In the genomic region with DNA sequence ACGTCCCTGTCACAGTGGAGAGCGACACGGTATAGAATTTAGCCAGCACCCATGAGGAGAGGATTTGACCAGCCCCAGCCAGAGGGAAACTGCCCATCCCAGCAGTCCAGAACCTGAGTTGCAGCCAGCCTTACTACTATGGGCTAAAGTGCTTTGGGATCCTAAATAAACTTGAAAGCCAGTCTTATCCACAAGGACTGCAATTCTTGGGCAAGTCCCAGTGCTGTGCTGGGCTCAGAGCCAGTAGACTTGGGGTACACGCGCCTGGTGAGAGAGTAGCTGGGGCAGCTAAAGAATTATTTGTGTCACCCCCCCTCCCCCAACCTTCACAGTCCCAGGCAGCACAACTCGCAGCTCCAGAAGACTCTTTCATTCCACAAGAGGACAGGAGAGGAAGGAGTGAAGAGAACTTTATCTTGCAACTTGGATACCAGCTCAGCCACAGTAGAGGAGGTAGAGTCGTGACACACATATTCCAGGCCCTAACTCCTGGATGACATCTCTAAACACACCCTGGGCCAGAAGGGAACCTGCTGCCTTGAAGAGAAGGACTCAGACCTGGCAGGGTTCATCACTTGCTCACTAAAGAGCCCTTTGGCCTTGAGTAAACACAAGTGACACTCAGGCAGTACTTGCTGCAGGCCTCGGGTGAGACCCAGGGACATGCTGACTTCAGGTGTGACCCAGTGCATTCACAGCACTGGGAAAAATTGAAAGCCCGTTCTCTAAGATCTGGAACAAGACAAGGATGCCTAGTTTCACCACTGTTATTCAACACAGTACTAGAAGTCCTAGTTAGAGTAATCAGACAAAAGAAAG, we compare ENCODE assay signal across 1 cellular context.
TF ChIP-seq lines count a peak whose summit lies in the region.

No MANE protein-coding gene starts in this region.

TF ChIP-seq in WTC11, 78 proteins besides CTCF, POLR2A, EP300 and RAD21 (continued from another document):
- TF ChIP-seq, protein P1, sequence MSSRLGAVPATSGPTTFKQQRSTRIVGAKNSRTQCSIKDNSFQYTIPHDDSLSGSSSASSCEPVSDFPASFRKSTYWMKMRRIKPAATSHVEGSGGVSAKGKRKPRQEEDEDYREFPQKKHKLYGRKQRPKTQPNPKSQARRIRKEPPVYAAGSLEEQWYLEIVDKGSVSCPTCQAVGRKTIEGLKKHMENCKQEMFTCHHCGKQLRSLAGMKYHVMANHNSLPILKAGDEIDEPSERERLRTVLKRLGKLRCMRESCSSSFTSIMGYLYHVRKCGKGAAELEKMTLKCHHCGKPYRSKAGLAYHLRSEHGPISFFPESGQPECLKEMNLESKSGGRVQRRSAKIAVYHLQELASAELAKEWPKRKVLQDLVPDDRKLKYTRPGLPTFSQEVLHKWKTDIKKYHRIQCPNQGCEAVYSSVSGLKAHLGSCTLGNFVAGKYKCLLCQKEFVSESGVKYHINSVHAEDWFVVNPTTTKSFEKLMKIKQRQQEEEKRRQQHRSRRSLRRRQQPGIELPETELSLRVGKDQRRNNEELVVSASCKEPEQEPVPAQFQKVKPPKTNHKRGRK (CRISPR knock-in tag; IDR thresholded peaks at IDR 0.05; ENCODE audit: borderline replicate concordance), result no peak
- TF ChIP-seq NR3C1 (CRISPR knock-in tag; conservative IDR thresholded peaks at IDR 0.05; ENCODE audit: low read depth) (no peak), CREM (CRISPR knock-in tag; IDR thresholded peaks at IDR 0.05) (no peak), ZNF263 (CRISPR knock-in tag; IDR thresholded peaks at IDR 0.05; ENCODE audit: low read depth) (no peak), TEAD1 (CRISPR knock-in tag; IDR thresholded peaks at IDR 0.05) (no peak)
- TF ChIP-seq, protein P2, sequence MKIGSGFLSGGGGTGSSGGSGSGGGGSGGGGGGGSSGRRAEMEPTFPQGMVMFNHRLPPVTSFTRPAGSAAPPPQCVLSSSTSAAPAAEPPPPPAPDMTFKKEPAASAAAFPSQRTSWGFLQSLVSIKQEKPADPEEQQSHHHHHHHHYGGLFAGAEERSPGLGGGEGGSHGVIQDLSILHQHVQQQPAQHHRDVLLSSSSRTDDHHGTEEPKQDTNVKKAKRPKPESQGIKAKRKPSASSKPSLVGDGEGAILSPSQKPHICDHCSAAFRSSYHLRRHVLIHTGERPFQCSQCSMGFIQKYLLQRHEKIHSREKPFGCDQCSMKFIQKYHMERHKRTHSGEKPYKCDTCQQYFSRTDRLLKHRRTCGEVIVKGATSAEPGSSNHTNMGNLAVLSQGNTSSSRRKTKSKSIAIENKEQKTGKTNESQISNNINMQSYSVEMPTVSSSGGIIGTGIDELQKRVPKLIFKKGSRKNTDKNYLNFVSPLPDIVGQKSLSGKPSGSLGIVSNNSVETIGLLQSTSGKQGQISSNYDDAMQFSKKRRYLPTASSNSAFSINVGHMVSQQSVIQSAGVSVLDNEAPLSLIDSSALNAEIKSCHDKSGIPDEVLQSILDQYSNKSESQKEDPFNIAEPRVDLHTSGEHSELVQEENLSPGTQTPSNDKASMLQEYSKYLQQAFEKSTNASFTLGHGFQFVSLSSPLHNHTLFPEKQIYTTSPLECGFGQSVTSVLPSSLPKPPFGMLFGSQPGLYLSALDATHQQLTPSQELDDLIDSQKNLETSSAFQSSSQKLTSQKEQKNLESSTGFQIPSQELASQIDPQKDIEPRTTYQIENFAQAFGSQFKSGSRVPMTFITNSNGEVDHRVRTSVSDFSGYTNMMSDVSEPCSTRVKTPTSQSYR (CRISPR knock-in tag; IDR thresholded peaks at IDR 0.05), result no peak
- TF ChIP-seq, protein P3, sequence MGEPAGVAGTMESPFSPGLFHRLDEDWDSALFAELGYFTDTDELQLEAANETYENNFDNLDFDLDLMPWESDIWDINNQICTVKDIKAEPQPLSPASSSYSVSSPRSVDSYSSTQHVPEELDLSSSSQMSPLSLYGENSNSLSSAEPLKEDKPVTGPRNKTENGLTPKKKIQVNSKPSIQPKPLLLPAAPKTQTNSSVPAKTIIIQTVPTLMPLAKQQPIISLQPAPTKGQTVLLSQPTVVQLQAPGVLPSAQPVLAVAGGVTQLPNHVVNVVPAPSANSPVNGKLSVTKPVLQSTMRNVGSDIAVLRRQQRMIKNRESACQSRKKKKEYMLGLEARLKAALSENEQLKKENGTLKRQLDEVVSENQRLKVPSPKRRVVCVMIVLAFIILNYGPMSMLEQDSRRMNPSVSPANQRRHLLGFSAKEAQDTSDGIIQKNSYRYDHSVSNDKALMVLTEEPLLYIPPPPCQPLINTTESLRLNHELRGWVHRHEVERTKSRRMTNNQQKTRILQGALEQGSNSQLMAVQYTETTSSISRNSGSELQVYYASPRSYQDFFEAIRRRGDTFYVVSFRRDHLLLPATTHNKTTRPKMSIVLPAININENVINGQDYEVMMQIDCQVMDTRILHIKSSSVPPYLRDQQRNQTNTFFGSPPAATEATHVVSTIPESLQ (CRISPR knock-in tag; IDR thresholded peaks at IDR 0.05), result no peak
- TF ChIP-seq, protein P4, sequence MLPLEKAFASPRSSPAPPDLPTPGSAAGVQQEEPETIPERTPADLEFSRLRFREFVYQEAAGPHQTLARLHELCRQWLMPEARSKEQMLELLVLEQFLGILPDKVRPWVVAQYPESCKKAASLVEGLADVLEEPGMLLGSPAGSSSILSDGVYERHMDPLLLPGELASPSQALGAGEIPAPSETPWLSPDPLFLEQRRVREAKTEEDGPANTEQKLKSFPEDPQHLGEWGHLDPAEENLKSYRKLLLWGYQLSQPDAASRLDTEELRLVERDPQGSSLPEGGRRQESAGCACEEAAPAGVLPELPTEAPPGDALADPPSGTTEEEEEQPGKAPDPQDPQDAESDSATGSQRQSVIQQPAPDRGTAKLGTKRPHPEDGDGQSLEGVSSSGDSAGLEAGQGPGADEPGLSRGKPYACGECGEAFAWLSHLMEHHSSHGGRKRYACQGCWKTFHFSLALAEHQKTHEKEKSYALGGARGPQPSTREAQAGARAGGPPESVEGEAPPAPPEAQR (CRISPR knock-in tag; IDR thresholded peaks at IDR 0.05), result no peak
